14 cellular contexts compared by ENCODE assay signal in the genomic region with DNA sequence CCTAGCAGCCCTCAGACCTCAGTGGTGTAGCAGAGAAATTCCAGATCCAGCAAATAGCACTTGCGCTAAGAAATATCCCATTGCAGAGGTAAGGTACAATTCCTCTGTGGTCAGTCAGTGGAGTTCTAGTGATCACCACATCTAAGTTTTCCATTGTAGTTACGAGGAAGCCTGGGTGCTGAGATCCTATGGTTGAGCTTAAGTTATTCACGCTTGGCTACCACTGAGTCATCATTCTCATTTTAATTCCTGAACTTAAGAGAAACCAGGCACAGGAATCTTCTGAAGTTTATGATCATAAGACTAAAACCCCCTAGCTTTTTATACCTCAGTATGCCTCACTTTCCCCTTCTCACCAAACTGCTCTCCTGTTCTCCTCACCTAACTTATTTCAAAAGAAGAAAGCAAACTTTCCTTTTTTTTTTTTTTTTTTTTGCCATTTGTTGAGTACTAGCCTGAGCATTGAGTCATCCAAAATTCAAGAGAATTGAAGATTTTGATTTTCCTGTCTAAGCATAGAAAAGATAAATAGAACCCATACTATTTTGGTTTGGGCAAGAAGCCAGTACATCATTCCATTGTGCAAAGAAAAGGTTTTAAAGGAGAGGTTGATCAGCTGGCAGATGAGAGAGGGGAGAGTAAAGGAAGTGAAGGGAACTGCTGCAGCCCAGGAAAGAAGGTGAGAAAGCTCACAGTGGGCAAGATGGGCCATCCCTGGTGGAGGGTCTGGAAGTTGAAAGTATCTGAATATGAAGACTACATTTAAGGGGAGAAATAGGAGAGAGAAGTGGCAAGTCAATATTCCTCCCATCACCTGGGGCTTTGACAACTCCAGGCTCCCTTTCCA. TPM values are rescaled to one million over a fixed set of nuclear protein-coding genes. Genes with fewer than 3 reads are reported as not detected.
DNase-seq lines count a peak whose midpoint lies in the region; ATAC-seq and TF ChIP-seq lines count a peak whose summit lies in the region.
"Had no signal": no experiment of that assay in that cellular context is flagged by ENCODE, and none has a peak within 500 bp of the region (broad histone marks: within the 10 kb centered on the region; RNA-seq: fewer than 3 reads in every experiment).

No MANE protein-coding gene starts in this region.

- H3K27me3 Mint-ChIP-seq in chondrocyte (ENCODE audit: low read depth): no peaks in the 10 kb centered on the region
- H3K27me3 Mint-ChIP-seq: CD4-positive, alpha-beta memory T cell; IgD-negative memory B cell had no signal

- no peak overlapping the region for H2AFZ ChIP-seq in mesenchymal stem cell (ENCODE audit: low read depth, low read length)
- no peak overlapping the region for H2AFZ ChIP-seq in smooth muscle cell (ENCODE audit: low read depth)

- H3K9ac ChIP-seq in mesenchymal stem cell (ENCODE audit: low read length): no peak overlapping the region
- H3K9ac ChIP-seq in smooth muscle cell (ENCODE audit: low read depth): no peak overlapping the region

- H3K27me3 ChIP-seq in mesenchymal stem cell (ENCODE audit: control insufficient read depth in 1 of 2, insufficient read depth in 1 of 2, low read length in 2 of 2): no peaks in the 10 kb centered on the region
- H3K27me3 ChIP-seq in lower lobe of right lung (ENCODE audit: low read depth): no peaks in the 10 kb centered on the region
- peaks cover 4% of the 10 kb centered on the region for H3K27me3 ChIP-seq in smooth muscle cell (ENCODE audit: low read depth)

- 85% methylated on average over 3 of the region's 3 CpGs for WGBS in mesenchymal stem cell
- 35% methylated on average over 3 of the region's 3 CpGs for WGBS in smooth muscle cell (ENCODE audit: low lambda C conversion rate)

- DNase-seq in Daoy (ENCODE audit: low read depth) (peak; percentile 72), NCI-H226 (peak; percentile 80), chondrocyte (ENCODE audit: low spot score) (no peak), mesenchymal stem cell (peak; percentile 43), lower lobe of right lung (no peak), smooth muscle cell (lab: John Stamatoyannopoulos, UW; ENCODE audit: unreplicated experiment) (no peak)
- DNase-seq: amygdala; CD4-positive, alpha-beta memory T cell; islet precursor cell; NCI-H187 had no signal

- no peaks in the 10 kb centered on the region for H3K9me3 Mint-ChIP-seq in chondrocyte (ENCODE audit: low read depth)

- no peak overlapping the region for H3K18ac ChIP-seq in mesenchymal stem cell (ENCODE audit: low read depth in 1 of 2, low read length in 2 of 2)

- H2BK120ac ChIP-seq in mesenchymal stem cell (ENCODE audit: low read depth, low read length): no peak overlapping the region

- H2BK15ac ChIP-seq in mesenchymal stem cell (ENCODE audit: low read depth, poor library complexity, severe bottlenecking): no peak overlapping the region

- H3K79me1 ChIP-seq in mesenchymal stem cell (replicated peaks; ENCODE audit: low read length, poor library complexity, severe bottlenecking): no peaks in the 10 kb centered on the region

- H3K4me3 ChIP-seq in mesenchymal stem cell (ENCODE audit: insufficient read depth in 1 of 2, low read depth in 1 of 2, low read length in 2 of 2) (no peak overlapping the region), lower lobe of right lung (no peak overlapping the region), smooth muscle cell (no peak overlapping the region)

- H3K36me3 ChIP-seq in mesenchymal stem cell (ENCODE audit: control insufficient read depth in 1 of 2, insufficient read depth in 2 of 2, low read depth in 1 of 2, low read length in 2 of 2): peaks cover 10 to 24% of the 10 kb centered on the region in 2 experiments
- no peaks in the 10 kb centered on the region for H3K36me3 ChIP-seq in lower lobe of right lung
- H3K36me3 ChIP-seq in smooth muscle cell (ENCODE audit: low read depth): no peaks in the 10 kb centered on the region

- H2BK5ac ChIP-seq in mesenchymal stem cell (ENCODE audit: low read depth, low read length, poor library complexity, severe bottlenecking): no peak overlapping the region

- H2AK5ac ChIP-seq in mesenchymal stem cell (ENCODE audit: low read length, severe bottlenecking): peak overlapping the region; percentile 84

- H3K4me3 Mint-ChIP-seq in chondrocyte (ENCODE audit: unreplicated experiment): peak overlapping the region; percentile 22
- H3K4me3 Mint-ChIP-seq: CD4-positive, alpha-beta memory T cell; IgD-negative memory B cell; neural crest cell had no signal

- no peaks in the 10 kb centered on the region for H3K36me3 Mint-ChIP-seq in chondrocyte (ENCODE audit: low read depth)

- H3K4me1 ChIP-seq in mesenchymal stem cell (ENCODE audit: control insufficient read depth, insufficient read depth, low read depth, low read length): peaks cover 5% of the 10 kb centered on the region
- no peaks in the 10 kb centered on the region for H3K4me1 ChIP-seq in lower lobe of right lung
- H3K4me1 ChIP-seq in smooth muscle cell (ENCODE audit: low read depth): no peaks in the 10 kb centered on the region

- H3F3A ChIP-seq in smooth muscle cell (ENCODE audit: low read depth): no peaks in the 10 kb centered on the region

- H4K20me1 ChIP-seq in smooth muscle cell (ENCODE audit: low read depth): no peaks in the 10 kb centered on the region

- H3K27ac ChIP-seq in mesenchymal stem cell (ENCODE audit: low read length, poor library complexity, severe bottlenecking): peak overlapping the region; percentile 85
- H3K27ac ChIP-seq in lower lobe of right lung: no peak overlapping the region
- no peak overlapping the region for H3K27ac ChIP-seq in smooth muscle cell (ENCODE audit: low read depth)

- H3K4me1 Mint-ChIP-seq in chondrocyte (ENCODE audit: low read depth): peaks cover 15% of the 10 kb centered on the region
- H3K4me1 Mint-ChIP-seq: CD4-positive, alpha-beta memory T cell; IgD-negative memory B cell; neural crest cell had no signal

- no peak overlapping the region for H3K14ac ChIP-seq in mesenchymal stem cell (ENCODE audit: low read length in 2 of 2)

- no peak overlapping the region for H3K4ac ChIP-seq in mesenchymal stem cell (ENCODE audit: low read depth in 1 of 2, low read length in 2 of 2)

- H3K23ac ChIP-seq in mesenchymal stem cell (ENCODE audit: low read length in 2 of 2): no peak overlapping the region

- intact Hi-C loops in lower lobe of right lung (cut with DNase I): no loop called here

- TF ChIP-seq CTCF in chondrocyte (IDR thresholded peaks at IDR 0.05) (no peak), lower lobe of right lung (IDR thresholded peaks at IDR 0.05) (no peak), smooth muscle cell (IDR thresholded peaks at IDR 0.05; ENCODE audit: borderline replicate concordance, insufficient read depth, poor library complexity, severe bottlenecking) (no peak)

- H3K27ac Mint-ChIP-seq in chondrocyte (ENCODE audit: unreplicated experiment): peak overlapping the region; percentile 83

- H3K4me2 ChIP-seq in mesenchymal stem cell (ENCODE audit: low read length, poor library complexity, severe bottlenecking) (no peak overlapping the region), smooth muscle cell (no peak overlapping the region)

- no peak overlapping the region for H4K91ac ChIP-seq in mesenchymal stem cell (ENCODE audit: low read length)

- ATAC-seq in GM18873 (IDR thresholded peaks at IDR 0.05; ENCODE audit: low FRiP score, unreplicated experiment): no peak
- ATAC-seq in lower lobe of right lung: no peak
- ATAC-seq in GM21381 (IDR thresholded peaks at IDR 0.05; ENCODE audit: unreplicated experiment): no peak

- H4K8ac ChIP-seq in mesenchymal stem cell (ENCODE audit: low read length): no peak overlapping the region

- H3K9me3 ChIP-seq in mesenchymal stem cell (ENCODE audit: control insufficient read depth, low read length): no peaks in the 10 kb centered on the region
- no peaks in the 10 kb centered on the region for H3K9me3 ChIP-seq in lower lobe of right lung
- no peaks in the 10 kb centered on the region for H3K9me3 ChIP-seq in smooth muscle cell (replicated peaks; ENCODE audit: low read depth)

- no peak overlapping the region for H2BK12ac ChIP-seq in mesenchymal stem cell (ENCODE audit: low read length in 2 of 2)

- no peaks in the 10 kb centered on the region for H3K79me2 ChIP-seq in smooth muscle cell (ENCODE audit: low read depth)

RNA-seq across cellular contexts. Expression of a gene that starts 39.9 kb away (rescaled TPM):
- 712 and 805 TPM in 2 replicates for total RNA-seq in Daoy (2014; rRNA removed; shearing (Covaris generic))
- total RNA-seq in chondrocyte (143 to 175 TPM (median 145 TPM) in 3 replicates), lower lobe of right lung (135 TPM), smooth muscle cell (164 and 172 TPM in 2 replicates)
- polyA plus RNA-seq in mesenchymal stem cell (2013, experiment 1 of 2): 207 TPM
- 206 TPM for polyA plus RNA-seq in mesenchymal stem cell (2013, experiment 2 of 2)
- 82.5 and 102 TPM in 2 replicates for polyA plus RNA-seq in smooth muscle cell

Comparison
In these comparisons a context has a peak if more than half of its experiments do, and no peak if none do; other contexts are left out.
1. DNase-seq: peak in Daoy (single experiment), NCI-H226 (single experiment) and mesenchymal stem cell (single experiment); none in chondrocyte (single experiment), lower lobe of right lung (single experiment) and smooth muscle cell (single experiment).